9 cellular contexts compared by ENCODE assay signal in genomic region chr2:120442923-120443571, GRCh38.
DNase-seq lines count a peak whose midpoint lies in the region; ATAC-seq and TF ChIP-seq lines count a peak whose summit lies in the region.
"Had no signal": no experiment of that assay in that cellular context is flagged by ENCODE, and none has a peak within 500 bp of the region (broad histone marks: within the 10 kb centered on the region; RNA-seq: fewer than 3 reads in every experiment).

No MANE protein-coding gene starts in this region.

- peaks cover 6% of the 10 kb centered on the region for H3K36me3 Mint-ChIP-seq in MCF 10A (ENCODE audit: insufficient read depth, unreplicated experiment)
- no peaks in the 10 kb centered on the region for H3K36me3 Mint-ChIP-seq in naive thymus-derived CD4-positive, alpha-beta T cell
- H3K36me3 Mint-ChIP-seq: CD4-positive, CD25-positive, alpha-beta regulatory T cell had no signal

- H3K4me3 ChIP-seq in breast epithelium (peak overlapping the region; percentile 26 to 69 (median 47)), epithelial cell of proximal tubule (ENCODE audit: low read depth, low read length) (peak overlapping the region; percentile 6), vagina (peak overlapping the region; percentile 33 to 38)
- H3K4me3 ChIP-seq in naive thymus-derived CD4-positive, alpha-beta T cell (ENCODE audit: low read length) = peak overlapping the region; percentile 35

- no TSS peak for BruUV-seq in MCF 10A (replicated peaks; lab: Mats Ljungman, UMichigan)

- intact Hi-C loops in breast epithelium (cut with DNase I; ENCODE audit: low total_unique reads) = no loop called here
- intact Hi-C loops in MCF 10A (cut with micrococcal nuclease) = no loop called here
- intact Hi-C loops in naive thymus-derived CD4-positive, alpha-beta T cell (cut with micrococcal nuclease) = no loop called here
- intact Hi-C loops in vagina (cut with DNase I) = no loop called here

- no peak overlapping the region for H3K27ac Mint-ChIP-seq in MCF 10A (ENCODE audit: low read depth, unreplicated experiment)
- H3K27ac Mint-ChIP-seq in naive thymus-derived CD4-positive, alpha-beta T cell = no peak overlapping the region
- H3K27ac Mint-ChIP-seq: CD4-positive, CD25-positive, alpha-beta regulatory T cell had no signal

- no peaks in the 10 kb centered on the region for H3K27me3 Mint-ChIP-seq in MCF 10A (ENCODE audit: insufficient read depth, unreplicated experiment)
- H3K27me3 Mint-ChIP-seq in naive thymus-derived CD4-positive, alpha-beta T cell = peaks cover 32 to 61% (median 42%) of the 10 kb centered on the region in 5 donors

- H3K4me3 Mint-ChIP-seq in MCF 10A (ENCODE audit: unreplicated experiment) = no peak overlapping the region
- H3K4me3 Mint-ChIP-seq in naive thymus-derived CD4-positive, alpha-beta T cell = peak overlapping the region; percentile 58 to 83 (median 76)

- peak; percentile 48 to 83 for DNase-seq in breast epithelium (ENCODE audit: low spot score in 2 of 2)
- DNase-seq in MCF 10A (ENCODE audit: unreplicated experiment) = no peak
- DNase-seq in epithelial cell of proximal tubule (ENCODE audit: low read depth) = no peak
- peak in 7 of 9 donors; percentile 7 to 43 (median 34) for DNase-seq in naive thymus-derived CD4-positive, alpha-beta T cell
- DNase-seq in vagina (ENCODE audit: extremely low spot score in 2 of 2) = no peak
- DNase-seq in HT-29 (ENCODE audit: low spot score) = no peak
- DNase-seq in GM20000 (ENCODE audit: low spot score) = no peak
- no peak for DNase-seq in GM10266 (ENCODE audit: extremely low spot score)

- peak overlapping the region; percentile 63 to 68 for H3K27ac ChIP-seq in breast epithelium
- H3K27ac ChIP-seq in naive thymus-derived CD4-positive, alpha-beta T cell (ENCODE audit: low read depth, low read length) = no peak overlapping the region
- no peak overlapping the region for H3K27ac ChIP-seq in vagina

- H3K4me1 ChIP-seq in breast epithelium (peaks cover 7 to 9% of the 10 kb centered on the region in 2 donors), vagina (peaks cover 16% of the 10 kb centered on the region)
- H3K4me1 ChIP-seq in naive thymus-derived CD4-positive, alpha-beta T cell (ENCODE audit: control insufficient read depth in 2 of 2, insufficient read depth in 2 of 2, low read length in 2 of 2) = no peaks in the 10 kb centered on the region

- CTCF ChIA-PET in MCF 10A (lab: Yijun Ruan, JAX) = interaction anchor here (0.7 kb wide), 1 partner anchor 19 kb away, joined by 3 read pairs; no protein-coding TSS in a partner anchor
- CTCF ChIA-PET in naive thymus-derived CD4-positive, alpha-beta T cell (lab: Charles Lee) = no interaction called here

- no peaks in the 10 kb centered on the region for H3K4me1 Mint-ChIP-seq in MCF 10A (ENCODE audit: insufficient read depth, unreplicated experiment)
- peaks cover 4 to 13% (median 6%) of the 10 kb centered on the region in 7 donors for H3K4me1 Mint-ChIP-seq in naive thymus-derived CD4-positive, alpha-beta T cell

- no peak for TF ChIP-seq CTCF in breast epithelium (IDR thresholded peaks at IDR 0.05)
- TF ChIP-seq CTCF in MCF 10A (IDR thresholded peaks at IDR 0.05; ENCODE audit: unreplicated experiment) = no peak
- TF ChIP-seq CTCF in epithelial cell of proximal tubule (conservative IDR thresholded peaks at IDR 0.05; ENCODE audit: low read depth, low read length) = no peak
- no peak for TF ChIP-seq CTCF in vagina (IDR thresholded peaks at IDR 0.05)
- TF ChIP-seq CTCF in GM20000 (IDR thresholded peaks at IDR 0.05; ENCODE audit: extremely low read depth, missing control alignments) = no peak
- TF ChIP-seq CTCF in GM10266 (IDR thresholded peaks at IDR 0.05; ENCODE audit: control insufficient read depth, insufficient read depth, low read depth, missing control alignments) = no peak

- H3K9me3 ChIP-seq in breast epithelium (no peaks in the 10 kb centered on the region), vagina (no peaks in the 10 kb centered on the region)
- no peaks in the 10 kb centered on the region for H3K9me3 ChIP-seq in naive thymus-derived CD4-positive, alpha-beta T cell (ENCODE audit: control insufficient read depth in 2 of 3, low read length in 3 of 3)

- peak; percentile 58 for ATAC-seq in naive thymus-derived CD4-positive, alpha-beta T cell

- H3K27me3 ChIP-seq in breast epithelium (no peaks in the 10 kb centered on the region), vagina (no peaks in the 10 kb centered on the region)
- H3K27me3 ChIP-seq in naive thymus-derived CD4-positive, alpha-beta T cell (ENCODE audit: control insufficient read depth in 2 of 2, insufficient read depth in 2 of 2, low read length in 2 of 2) = peaks cover 0 to 10% of the 10 kb centered on the region in 2 donors

- POLR2A ChIA-PET in MCF 10A (lab: Yijun Ruan, JAX) = interaction anchor here (1.2 kb wide), 1 partner anchor 98 kb away, joined by 3 read pairs; no protein-coding TSS in a partner anchor
- POLR2A ChIA-PET in naive thymus-derived CD4-positive, alpha-beta T cell (lab: Charles Lee) = no interaction called here

- H3K36me3 ChIP-seq in breast epithelium (no peaks in the 10 kb centered on the region), vagina (no peaks in the 10 kb centered on the region)
- H3K36me3 ChIP-seq in naive thymus-derived CD4-positive, alpha-beta T cell (ENCODE audit: control insufficient read depth in 2 of 3, insufficient read depth in 3 of 3, low read length in 3 of 3) = no peaks in the 10 kb centered on the region

- TF ChIP-seq POLR2A in breast epithelium (IDR thresholded peaks at IDR 0.05) (peak; percentile 32), vagina (IDR thresholded peaks at IDR 0.05) (peak in 1 of 2 donors; percentile 46)

- H3K9me3 Mint-ChIP-seq in MCF 10A (ENCODE audit: unreplicated experiment) = no peaks in the 10 kb centered on the region
- no peaks in the 10 kb centered on the region for H3K9me3 Mint-ChIP-seq in naive thymus-derived CD4-positive, alpha-beta T cell

Comparison
In these comparisons a context has a peak if more than half of its experiments do, and no peak if none do; other contexts are left out.
1. DNase-seq: peak in breast epithelium (2 of 2) and naive thymus-derived CD4-positive, alpha-beta T cell (7 of 9); none in MCF 10A (single experiment), epithelial cell of proximal tubule (single experiment), vagina (0 of 2), HT-29 (single experiment), GM20000 (single experiment) and GM10266 (single experiment).
2. H3K27ac ChIP-seq: peak in breast epithelium (2 of 2); none in naive thymus-derived CD4-positive, alpha-beta T cell (single experiment) and vagina (single experiment).
3. Peak in every context shown above with its lines, with median percentiles within 50 percentile points of each other: H3K4me3 ChIP-seq.